9 cellular contexts compared by ENCODE assay signal in genomic region chr9:93126151-93126781, GRCh38. TPM values are rescaled to one million over a fixed set of nuclear protein-coding genes. Genes with fewer than 3 reads are reported as not detected.
DNase-seq lines count a peak whose midpoint lies in the region; ATAC-seq and TF ChIP-seq lines count a peak whose summit lies in the region.
"Had no signal": no experiment of that assay in that cellular context is flagged by ENCODE, and none has a peak within 500 bp of the region (broad histone marks: within the 10 kb centered on the region; RNA-seq: fewer than 3 reads in every experiment).

No MANE protein-coding gene starts in this region.

- H3K27ac ChIP-seq in thoracic aorta: peak overlapping the region; percentile 72 to 75

- no peaks in the 10 kb centered on the region for H3K9me3 Mint-ChIP-seq in activated naive CD8-positive, alpha-beta T cell treated with anti-CD3 and anti-CD28 coated beads for 36 hours

- peak overlapping the region; percentile 11 for H3K4me3 Mint-ChIP-seq in activated naive CD8-positive, alpha-beta T cell treated with anti-CD3 and anti-CD28 coated beads for 36 hours

- TF ChIP-seq CTCF in thoracic aorta (IDR thresholded peaks at IDR 0.05): no peak

- H3K4me3 ChIP-seq in thoracic aorta (peak overlapping the region; percentile 24), MG63 (no peak overlapping the region)

- H3K36me3 Mint-ChIP-seq in activated naive CD8-positive, alpha-beta T cell treated with anti-CD3 and anti-CD28 coated beads for 36 hours: peaks cover 24% of the 10 kb centered on the region

- peaks cover 53 to 57% of the 10 kb centered on the region in 2 donors for H3K4me1 ChIP-seq in thoracic aorta (ENCODE audit: control insufficient read depth in 1 of 2, low read depth in 2 of 2)

- peaks cover 38% of the 10 kb centered on the region for H3K4me1 Mint-ChIP-seq in activated naive CD8-positive, alpha-beta T cell treated with anti-CD3 and anti-CD28 coated beads for 36 hours

- H3K27ac Mint-ChIP-seq in activated naive CD8-positive, alpha-beta T cell treated with anti-CD3 and anti-CD28 coated beads for 36 hours: peak overlapping the region; percentile 86

- H3K27me3 Mint-ChIP-seq in activated naive CD8-positive, alpha-beta T cell treated with anti-CD3 and anti-CD28 coated beads for 36 hours: no peaks in the 10 kb centered on the region

- peak; percentile 57 for DNase-seq in activated CD8-positive, alpha-beta memory T cell treated with anti-CD3 and anti-CD28 coated beads for 24 hours
- DNase-seq in activated CD8-positive, alpha-beta memory T cell treated with anti-CD3 and anti-CD28 coated beads, Interleukin-2, amount 50 U/mL, for 48 hours: no peak
- DNase-seq in activated naive CD8-positive, alpha-beta T cell treated with anti-CD3 and anti-CD28 coated beads for 36 hours: no peak
- peak; percentile 82 for DNase-seq in mesenteric fat pad (ENCODE audit: low spot score)
- peak; percentile 1 for DNase-seq in thoracic aorta (ENCODE audit: low spot score)
- no peak for DNase-seq in MG63
- DNase-seq in NCI-H1105 treated with DMSO at 0.1 percent for 48 hours (lab: John Stamatoyannopoulos, UW): no peak

- H3K27me3 ChIP-seq in thoracic aorta (replicated peaks; ENCODE audit: insufficient read depth) (no peaks in the 10 kb centered on the region), MG63 (no peaks in the 10 kb centered on the region)

- no peak for ATAC-seq in thoracic aorta (ENCODE audit: insufficient number of reproducible peaks, low FRiP score, low read depth)
- ATAC-seq in HG02571 (IDR thresholded peaks at IDR 0.05; ENCODE audit: unreplicated experiment): no peak

- H3K36me3 ChIP-seq in thoracic aorta (peaks cover 42% of the 10 kb centered on the region), MG63 (peaks cover 11% of the 10 kb centered on the region)

- H3K9me3 ChIP-seq in thoracic aorta (no peaks in the 10 kb centered on the region), MG63 (no peaks in the 10 kb centered on the region)

RNA-seq across cellular contexts. Expression of gene NINJ1, which starts 7.8 kb away (rescaled TPM):
- total RNA-seq in activated naive CD8-positive, alpha-beta T cell treated with anti-CD3 and anti-CD28 coated beads for 36 hours: 10 to 100 TPM; 74.9 to 77.8 TPM
- total RNA-seq in mesenteric fat pad (58.8 TPM), thoracic aorta (100 to 1,000 TPM in 1 of 2 donors, 10 to 100 TPM in 1; 71.2 to 194 TPM)
- total RNA-seq in MG63 (2014; rRNA removed; shearing (Covaris generic); ENCODE audit: low replicate concordance): 22.5 and 71.0 TPM in 2 replicates

RNA-seq across cellular contexts. Expression of gene CARD19, which starts 30.2 kb away (rescaled TPM):
- total RNA-seq in activated naive CD8-positive, alpha-beta T cell treated with anti-CD3 and anti-CD28 coated beads for 36 hours: 10 to 100 TPM; 36.5 to 38.6 TPM
- total RNA-seq in mesenteric fat pad (38.9 TPM), thoracic aorta (100 to 1,000 TPM in 1 of 2 donors, 10 to 100 TPM in 1; 46.3 to 103 TPM)
- 77.4 and 103 TPM in 2 replicates for total RNA-seq in MG63 (2014; rRNA removed; shearing (Covaris generic); ENCODE audit: low replicate concordance)

RNA-seq across cellular contexts. Expression of gene WNK2, which starts 57.7 kb away (rescaled TPM):
- under 1 TPM; 0.88 to 0.89 TPM for total RNA-seq in activated naive CD8-positive, alpha-beta T cell treated with anti-CD3 and anti-CD28 coated beads for 36 hours
- 1.1 TPM for total RNA-seq in mesenteric fat pad
- total RNA-seq in thoracic aorta: 1 to 10 TPM in 1 of 2 donors, under 1 TPM in 1; 0.95 to 4.7 TPM
- total RNA-seq in MG63 (2014; rRNA removed; shearing (Covaris generic); ENCODE audit: low replicate concordance): 0.17 and 1.1 TPM in 2 replicates
- total RNA-seq: RPMI7951 had no signal

Comparison
In these comparisons a context has a peak if more than half of its experiments do, and no peak if none do; other contexts are left out.
1. DNase-seq: peak in activated CD8-positive, alpha-beta memory T cell treated with anti-CD3 and anti-CD28 coated beads for 24 hours (single experiment), mesenteric fat pad (single experiment) and thoracic aorta (single experiment); none in activated CD8-positive, alpha-beta memory T cell treated with anti-CD3 and anti-CD28 coated beads, Interleukin-2, amount 50 U/mL, for 48 hours (single experiment), activated naive CD8-positive, alpha-beta T cell treated with anti-CD3 and anti-CD28 coated beads for 36 hours (single experiment), MG63 (single experiment) and NCI-H1105 treated with DMSO at 0.1 percent for 48 hours (single experiment).